Comparison of ENCODE assay signal across 10 cellular contexts in genomic region chr2:240831594-240832204, GRCh38. TPM values are rescaled to one million over a fixed set of nuclear protein-coding genes. Genes with fewer than 3 reads are reported as not detected.
DNase-seq lines count a peak whose midpoint lies in the region; ATAC-seq and TF ChIP-seq lines count a peak whose summit lies in the region.
"Had no signal": no experiment of that assay in that cellular context is flagged by ENCODE, and none has a peak within 500 bp of the region (broad histone marks: within the 10 kb centered on the region; RNA-seq: fewer than 3 reads in every experiment).

No MANE protein-coding gene starts in this region.

- TF ChIP-seq POLR2A in esophagus muscularis mucosa (IDR thresholded peaks at IDR 0.05; ENCODE audit: low read depth), result no peak
- no peak for TF ChIP-seq POLR2A in ovary (IDR thresholded peaks at IDR 0.05)

- H4K20me1 ChIP-seq in DOHH2 (ENCODE audit: control insufficient read depth, insufficient read depth, low read depth, low read length), result no peaks in the 10 kb centered on the region
- H4K20me1 ChIP-seq in OCI-LY7 (ENCODE audit: insufficient read depth, low read length), result no peaks in the 10 kb centered on the region

- H3K9me2 ChIP-seq in DOHH2 (replicated peaks; ENCODE audit: control insufficient read depth, low read length) (no peaks in the 10 kb centered on the region), OCI-LY7 (ENCODE audit: insufficient read depth, low read length) (no peaks in the 10 kb centered on the region)

- peaks cover 91% of the 10 kb centered on the region for H3K27me3 Mint-ChIP-seq in Calu3 (ENCODE audit: unreplicated experiment)

- intact Hi-C loops in OCI-LY7 (cut with micrococcal nuclease; ENCODE audit: unreplicated experiment), result no loop called here
- intact Hi-C loops in esophagus muscularis mucosa (cut with DNase I), result loop anchor here (10.0 kb wide), 1 partner anchor 317 kb away; no protein-coding TSS in a partner anchor
- intact Hi-C loops in ovary (cut with DNase I), result no loop called here
- intact Hi-C loops in Calu3 (cut with micrococcal nuclease; ENCODE audit: unreplicated experiment), result no loop called here

- BruUV-seq in OCI-LY7 (replicated peaks; lab: Mats Ljungman, UMichigan) (no TSS peak), Calu3 (replicated peaks; lab: Mats Ljungman, UMichigan) (no TSS peak)

- no peaks in the 10 kb centered on the region for H3K36me3 ChIP-seq in DOHH2 (ENCODE audit: control insufficient read depth, low read length)
- H3K36me3 ChIP-seq in OCI-LY7 (ENCODE audit: insufficient read depth, low read length), result no peaks in the 10 kb centered on the region
- H3K36me3 ChIP-seq in esophagus muscularis mucosa, result no peaks in the 10 kb centered on the region
- H3K36me3 ChIP-seq in ovary, result no peaks in the 10 kb centered on the region

- no peak for ATAC-seq in HG03439 (IDR thresholded peaks at IDR 0.05; ENCODE audit: unreplicated experiment)

- H3K9me3 Mint-ChIP-seq in Calu3 (ENCODE audit: low read depth, unreplicated experiment), result no peaks in the 10 kb centered on the region

- H3K27me3 ChIP-seq in DOHH2 (ENCODE audit: control insufficient read depth, low read length) (no peaks in the 10 kb centered on the region), esophagus muscularis mucosa (peaks cover 0 to 28% (median 3%) of the 10 kb centered on the region in 4 donors), ovary (no peaks in the 10 kb centered on the region)

- WGBS in esophagus muscularis mucosa, result 5% methylated on average over 25 of the region's 27 CpGs
- WGBS in ovary, 3 donors, result 14 to 19% (median 16%) methylated on average over 27 of the region's 27 CpGs

- 0 out of 2 replicates have a peak, but pooled peaks cover 3% of the 10 kb centered on the region for H3K4me1 ChIP-seq in DOHH2 (ENCODE audit: control insufficient read depth, low read length)
- peaks cover 5% of the 10 kb centered on the region for H3K4me1 ChIP-seq in OCI-LY7 (ENCODE audit: insufficient read depth, low read length, poor library complexity, severe bottlenecking)
- peaks cover 10 to 18% (median 16%) of the 10 kb centered on the region in 4 donors for H3K4me1 ChIP-seq in esophagus muscularis mucosa
- peaks cover 6% of the 10 kb centered on the region for H3K4me1 ChIP-seq in ovary (ENCODE audit: insufficient read depth)

- H3K4me2 ChIP-seq in DOHH2 (ENCODE audit: low read length), result peak overlapping the region; percentile 21; the same call in 1 of the 2 replicates
- peak overlapping the region; percentile 66 for H3K4me2 ChIP-seq in OCI-LY7 (ENCODE audit: low read length)

- TF ChIP-seq EP300 in esophagus muscularis mucosa (IDR thresholded peaks at IDR 0.05), result no peak
- TF ChIP-seq EP300 in ovary (IDR thresholded peaks at IDR 0.05), result no peak

- no peak overlapping the region for H3K27ac ChIP-seq in DOHH2 (ENCODE audit: low read depth, low read length)
- no peak overlapping the region for H3K27ac ChIP-seq in OCI-LY7 (ENCODE audit: low read depth, low read length, poor library complexity, severe bottlenecking)
- no peak overlapping the region for H3K27ac ChIP-seq in esophagus muscularis mucosa (replicated peaks in 1 of 4)
- H3K27ac ChIP-seq in ovary, result no peak overlapping the region
- H3K27ac ChIP-seq: HL-60 had no signal

- DNase-seq in OCI-LY7 (ENCODE audit: low spot score) (no peak), esophagus muscularis mucosa (ENCODE audit: extremely low spot score) (no peak), ovary (peak in 3 of 5 donors; percentile 19 to 57 (median 47)), 8988T (no peak), KG1 (lab: John Stamatoyannopoulos, UW) (no peak), Calu3 (no peak)

- no peak overlapping the region for H3K27ac Mint-ChIP-seq in Calu3 (ENCODE audit: unreplicated experiment)

- TF ChIP-seq CTCF in DOHH2 (IDR thresholded peaks at IDR 0.05; ENCODE audit: low read depth, low read length, poor library complexity, severe bottlenecking) (no peak), OCI-LY7 (conservative IDR thresholded peaks at IDR 0.05; ENCODE audit: low read length) (no peak), esophagus muscularis mucosa (IDR thresholded peaks at IDR 0.05) (no peak), ovary (IDR thresholded peaks at IDR 0.05) (no peak), Calu3 (IDR thresholded peaks at IDR 0.05; ENCODE audit: unreplicated experiment) (no peak)

- H3K79me2 ChIP-seq in DOHH2 (ENCODE audit: control insufficient read depth, low read length) (no peaks in the 10 kb centered on the region), OCI-LY7 (ENCODE audit: insufficient read depth, low read depth, low read length) (no peaks in the 10 kb centered on the region)

- POLR2A ChIA-PET in OCI-LY7 (lab: Charles Lee), result no interaction called here

- no peaks in the 10 kb centered on the region for H3K36me3 Mint-ChIP-seq in Calu3 (ENCODE audit: insufficient read depth, unreplicated experiment)

- H3K4me3 ChIP-seq in DOHH2 (ENCODE audit: low read length) (no peak overlapping the region), OCI-LY7 (ENCODE audit: low read depth, low read length, poor library complexity, severe bottlenecking) (peak overlapping the region; percentile 35), esophagus muscularis mucosa (peak overlapping the region; percentile 27 to 45 (median 41)), ovary (no peak overlapping the region)

- H3K4me1 Mint-ChIP-seq in Calu3 (ENCODE audit: low read depth, unreplicated experiment), result no peaks in the 10 kb centered on the region

- H3K9me3 ChIP-seq in DOHH2 (ENCODE audit: control insufficient read depth, insufficient read depth, low read length) (peaks cover 5% of the 10 kb centered on the region; the same call in 1 of the 2 replicates), OCI-LY7 (ENCODE audit: low read length) (no peaks in the 10 kb centered on the region), esophagus muscularis mucosa (no peaks in the 10 kb centered on the region), ovary (no peaks in the 10 kb centered on the region)

- CTCF ChIA-PET in OCI-LY7 (lab: Charles Lee; ENCODE audit: unreplicated experiment) (no interaction called here), Calu3 (lab: Charles Lee) (no interaction called here)

- peak overlapping the region; percentile 55; the same call in 1 of the 2 replicates for H2AFZ ChIP-seq in OCI-LY7 (ENCODE audit: low read length)

- H3F3A ChIP-seq in DOHH2 (ENCODE audit: control insufficient read depth, insufficient read depth), result no peaks in the 10 kb centered on the region

- H3K4me3 Mint-ChIP-seq in Calu3 (ENCODE audit: low read depth, unreplicated experiment), result no peak overlapping the region

RNA-seq across cellular contexts. Expression of gene KIF1A, which starts 11.7 kb away (rescaled TPM):
- not detected in 2 replicates for total RNA-seq in OCI-LY7 (2014; rRNA removed; shearing (Covaris generic))
- total RNA-seq in OCI-LY7 (2022) (not detected in 2 replicates), esophagus muscularis mucosa (1 to 10 TPM; 1.7 to 4.1 (median 3.4) TPM), ovary (1 to 10 TPM in 6 of 7 donors, under 1 TPM in 1; 0.48 to 4.4 (median 1.7) TPM), Calu3 (2022) (280 and 298 TPM in 2 replicates)
- under 1 TPM; 0.85 to 0.93 TPM for polyA plus RNA-seq in ovary

RNA-seq across cellular contexts. Expression of gene AGXT, which starts 36.9 kb away (rescaled TPM):
- not detected in 2 replicates for total RNA-seq in OCI-LY7 (2014; rRNA removed; shearing (Covaris generic))
- total RNA-seq in OCI-LY7 (2022) (not detected in 2 replicates), esophagus muscularis mucosa (not detected), ovary (under 1 TPM in 2 of 7 donors, not detected in 5; 0.25 to 0.79 TPM), Calu3 (2022) (not detected in 2 replicates)
- under 1 TPM in 1 of 2 donors, not detected in 1; 0.04 TPM for polyA plus RNA-seq in ovary
- total RNA-seq: glomerular endothelial cell had no signal

Comparison
In these comparisons a context has a peak if more than half of its experiments do, and no peak if none do; other contexts are left out.
1. H3K4me3 ChIP-seq: peak in OCI-LY7 (single experiment) and esophagus muscularis mucosa (4 of 4); none in DOHH2 (single experiment) and ovary (single experiment).
2. DNase-seq: peak in ovary (3 of 5); none in OCI-LY7 (single experiment), esophagus muscularis mucosa (single experiment), 8988T (single experiment), KG1 (single experiment) and Calu3 (single experiment).
3. RNA of gene KIF1A, which starts 11.7 kb away (total RNA-seq): 280 to 298 TPM in Calu3; 1.7 to 4.1 TPM in esophagus muscularis mucosa, 0.48 to 4.4 TPM in ovary and not detected in OCI-LY7; every median in the first group is over 10 times any median in the second.